Comparison of ENCODE assay signal across 19 cellular contexts in the genomic region with DNA sequence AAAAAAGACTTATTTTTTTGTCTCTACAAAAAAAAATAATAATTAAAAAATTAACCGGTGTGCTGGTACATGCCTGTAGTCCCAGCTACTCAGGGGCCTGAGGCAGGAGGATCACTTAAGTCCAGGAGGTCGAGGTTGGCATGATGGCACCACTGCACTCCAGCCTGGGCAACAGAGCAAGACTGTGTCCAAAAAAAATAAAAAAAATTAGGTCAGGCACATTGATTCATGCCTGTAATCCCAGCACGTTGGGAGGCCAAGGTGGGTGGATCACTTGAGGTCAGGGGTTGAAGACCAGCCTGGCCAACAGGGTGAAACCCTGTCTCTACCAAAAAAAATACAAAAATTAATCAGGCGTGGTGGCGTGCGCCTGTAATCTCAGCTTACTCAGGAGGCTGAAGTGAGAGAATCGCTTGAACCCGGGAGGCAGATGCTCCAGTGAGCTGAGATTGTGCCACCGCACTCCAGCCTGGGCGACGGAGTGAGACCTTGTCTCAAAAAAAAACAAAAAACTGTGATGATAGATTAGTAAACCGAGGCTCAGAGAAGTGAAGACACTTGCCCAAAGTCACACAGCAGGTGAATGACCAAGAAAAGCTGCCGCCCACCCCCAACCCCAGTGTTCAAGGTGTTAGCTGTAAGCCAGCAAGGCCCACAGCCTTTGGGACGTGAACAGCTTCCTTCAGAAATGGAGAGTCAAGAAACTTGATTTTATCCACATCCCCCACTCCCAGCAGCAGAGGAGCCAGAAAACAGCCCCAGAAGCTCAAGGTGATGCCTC. TPM values are rescaled to one million over a fixed set of nuclear protein-coding genes. Genes with fewer than 3 reads are reported as not detected.
DNase-seq lines count a peak whose midpoint lies in the region; ATAC-seq, FAIRE-seq and TF ChIP-seq lines count a peak whose summit lies in the region.
"Had no signal": no experiment of that assay in that cellular context is flagged by ENCODE, and none has a peak within 500 bp of the region (broad histone marks: within the 10 kb centered on the region; RNA-seq: fewer than 3 reads in every experiment).

No MANE protein-coding gene starts in this region.

- peak overlapping the region in 1 of 4 donors; percentile 27 for H3K4me3 Mint-ChIP-seq in IgD-negative memory B cell

- H3K9me3 Mint-ChIP-seq in IgD-negative memory B cell, result no peaks in the 10 kb centered on the region

- H3K4me1 ChIP-seq in A549 (peaks cover 5% of the 10 kb centered on the region; the same call in 1 of the 3 replicates), body of pancreas (peaks cover 12% of the 10 kb centered on the region), right lobe of liver (peaks cover 0 to 11% (median 0%) of the 10 kb centered on the region in 4 donors)

- H3K9me3 ChIP-seq in A549, result no peaks in the 10 kb centered on the region
- H3K9me3 ChIP-seq in body of pancreas, result no peaks in the 10 kb centered on the region
- H3K9me3 ChIP-seq in right lobe of liver, result no peaks in the 10 kb centered on the region

- TF ChIP-seq CTCF in A549 (IDR thresholded peaks at IDR 0.05) (no peak), body of pancreas (IDR thresholded peaks at IDR 0.05) (no peak), right lobe of liver (IDR thresholded peaks at IDR 0.05) (no peak)

- WGBS in A549 (ENCODE audit: missing lambda C conversion rate), result 87% methylated on average over 14 of the region's 14 CpGs
- whole genome bisulfite sequencing in body of pancreas, 2 donors, result 60 to 71% methylated on average over 14 of the region's 14 CpGs
- WGBS in right lobe of liver (ENCODE audit: insufficient coverage, low coverage, low lambda C conversion rate, missing lambda C conversion rate), result 61% methylated on average over 5 of the region's 14 CpGs

- no peaks in the 10 kb centered on the region for H3K27me3 Mint-ChIP-seq in IgD-negative memory B cell

- DNase-seq in A549 (ENCODE audit: low read depth in 1 of 2, low spot score in 1 of 2) (no peak), body of pancreas (no peak), right lobe of liver (peak in 1 of 3 donors; percentile 79), HK-2 (ENCODE audit: unreplicated experiment) (no peak), RPMI8226 (no peak)
- DNase-seq: C1 segment of cervical spinal cord, EL, HCEC 1CT, KBM-7, NCI-H1436 treated with DMSO at 0.1 percent for 48 hours, NCI-H2029 treated with DMSO at 0.1 percent for 48 hours, NCI-H446 treated with DMSO at 0.1 percent for 48 hours, PC-3 had no signal

- POLR2A ChIA-PET in A549 (lab: Yijun Ruan, JAX), result no interaction called here

- no peak overlapping the region for H3K27ac ChIP-seq in A549
- peak overlapping the region; percentile 50 to 78 (median 73) for H3K27ac ChIP-seq in body of pancreas
- H3K27ac ChIP-seq in right lobe of liver, result peak overlapping the region in 1 of 3 donors; percentile 29
- H3K27ac ChIP-seq: HL-60 had no signal

- no peak for TF ChIP-seq POLR2A in A549 (IDR thresholded peaks at IDR 0.05; ENCODE audit: low read length)
- TF ChIP-seq POLR2A in body of pancreas (IDR thresholded peaks at IDR 0.05), result no peak
- no peak for TF ChIP-seq POLR2A in right lobe of liver (IDR thresholded peaks at IDR 0.05)
- no peak for TF ChIP-seq POLR2A in GM18505 (IDR thresholded peaks at IDR 0.05; ENCODE audit: borderline replicate concordance, extremely low read depth, insufficient read depth, insufficient read length)

- FAIRE-seq in A549 (lab: Jason Lieb, UNC), result no peak

- intact Hi-C loops in body of pancreas (cut with DNase I) (no loop called here), right lobe of liver (cut with DNase I) (no loop called here)

- CTCF ChIA-PET in A549 (lab: Yijun Ruan, JAX), result interaction anchor here (1.2 kb wide), 1 partner anchor 18 kb away, joined by 4 read pairs; no protein-coding TSS in a partner anchor

- H3K4me2 ChIP-seq in A549, result no peak overlapping the region

- ATAC-seq in A549 (no peak), body of pancreas (peak; percentile 1), right lobe of liver (peak; percentile 67 to 90 (median 78)), GM18505 (IDR thresholded peaks at IDR 0.05; ENCODE audit: unreplicated experiment) (no peak), GM21367 (IDR thresholded peaks at IDR 0.05; ENCODE audit: unreplicated experiment) (no peak)
- ATAC-seq: PC-3 had no signal

- H3K36me3 ChIP-seq in body of pancreas (replicated peaks in 1 of 2; ENCODE audit: insufficient read depth in 1 of 2, low read depth in 2 of 2) (peaks cover 0 to 4% of the 10 kb centered on the region in 2 donors), right lobe of liver (peaks cover 0 to 4% (median 0%) of the 10 kb centered on the region in 4 donors)

- peaks cover 19 to 26% (median 20%) of the 10 kb centered on the region in 3 donors for H3K4me1 Mint-ChIP-seq in IgD-negative memory B cell

- H3K27ac Mint-ChIP-seq in IgD-negative memory B cell, result peak overlapping the region; percentile 16 to 83 (median 73)

- peaks cover 3% of the 10 kb centered on the region for H3K36me3 Mint-ChIP-seq in IgD-negative memory B cell

- H3K27me3 ChIP-seq in body of pancreas (no peaks in the 10 kb centered on the region), right lobe of liver (no peaks in the 10 kb centered on the region)

- TF ChIP-seq EP300 in A549 (IDR thresholded peaks at IDR 0.05), result no peak

- no peak overlapping the region for H3K4me3 ChIP-seq in A549
- no peak overlapping the region for H3K4me3 ChIP-seq in body of pancreas
- no peak overlapping the region for H3K4me3 ChIP-seq in right lobe of liver

- no peak for TF ChIP-seq RAD21 in A549 (conservative IDR thresholded peaks at IDR 0.05 in 1 of 2, IDR thresholded peaks at IDR 0.05 in 1 of 2)

TF ChIP-seq in A549, 52 proteins besides CTCF, POLR2A, EP300 and RAD21 (continues in another document):
- TF ChIP-seq PHF8 (IDR thresholded peaks at IDR 0.05; ENCODE audit: borderline replicate concordance, low read depth) (no peak), MYC (IDR thresholded peaks at IDR 0.05; ENCODE audit: borderline replicate concordance, low read length) (no peak), HEYL (CRISPR knock-in tag; IDR thresholded peaks at IDR 0.05) (no peak), KDM5A (IDR thresholded peaks at IDR 0.05) (no peak), NPAS2 (CRISPR knock-in tag; IDR thresholded peaks at IDR 0.05; ENCODE audit: borderline replicate concordance) (no peak), BHLHE40 (IDR thresholded peaks at IDR 0.05; ENCODE audit: low read depth, low read length) (no peak), MAX (IDR thresholded peaks at IDR 0.05) (no peak), ESRRA (IDR thresholded peaks at IDR 0.05; ENCODE audit: borderline replicate concordance, low read length) (no peak), KDM1A (IDR thresholded peaks at IDR 0.05; ENCODE audit: low read depth) (0 out of 2 replicates have a peak, but pooled peaks have one; percentile 24), JUNB (IDR thresholded peaks at IDR 0.05) (no peak)
- TF ChIP-seq, protein P1, sequence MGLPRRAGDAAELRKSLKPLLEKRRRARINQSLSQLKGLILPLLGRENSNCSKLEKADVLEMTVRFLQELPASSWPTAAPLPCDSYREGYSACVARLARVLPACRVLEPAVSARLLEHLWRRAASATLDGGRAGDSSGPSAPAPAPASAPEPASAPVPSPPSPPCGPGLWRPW (IDR thresholded peaks at IDR 0.05), result no peak

RNA-seq across cellular contexts. Expression of gene RNU6-9, which starts 9.4 kb away (rescaled TPM):
- polyA plus RNA-seq in A549 (2011; rRNA removed) (not detected in 2 replicates), A549 (2017; fragmentation: RNase III; extraction: RNeasy Plus Mini Kit Qiagen cat#74134 plus additional on column Dnase treatment) (not detected in 3 replicates), IgD-negative memory B cell (not detected)
- polyA plus RNA-seq in A549 (2012; cell fraction: cytosol; rRNA removed), result not detected in 2 replicates
- polyA plus RNA-seq in A549 (2012; cell fraction: nucleus; rRNA removed), result not detected in 2 replicates
- under 0.01 TPM in 1 of 2 replicates, not detected in the other for polyA minus RNA-seq in A549 (2011; rRNA and poly(A)+ RNA removed)
- total RNA-seq in body of pancreas (not detected), right lobe of liver (not detected)
- total RNA-seq: A673, PC-3, SK-MEL-5 had no signal

RNA-seq across cellular contexts. Expression of gene MED16, which starts 9.6 kb away (rescaled TPM):
- polyA plus RNA-seq in A549 (2011; rRNA removed) (8.0 TPM in 2 replicates), A549 (2017; fragmentation: RNase III; extraction: RNeasy Plus Mini Kit Qiagen cat#74134 plus additional on column Dnase treatment) (11.9 to 13.9 TPM (median 12.7 TPM) in 3 replicates), IgD-negative memory B cell (138 TPM)
- polyA plus RNA-seq in A549 (2012; cell fraction: cytosol; rRNA removed), result 17.6 and 22.7 TPM in 2 replicates
- 32.2 and 54.4 TPM in 2 replicates for polyA plus RNA-seq in A549 (2012; cell fraction: nucleus; rRNA removed)
- 8.8 and 17.6 TPM in 2 replicates for polyA minus RNA-seq in A549 (2011; rRNA and poly(A)+ RNA removed)
- total RNA-seq in body of pancreas (10 to 100 TPM; 35.0 to 49.8 TPM), right lobe of liver (10 to 100 TPM; 32.0 to 35.7 (median 33.3) TPM)

RNA-seq across cellular contexts. Expression of gene R3HDM4, which starts 10.4 kb away (rescaled TPM):
- 16.9 and 22.7 TPM in 2 replicates for polyA plus RNA-seq in A549 (2011; rRNA removed)
- polyA plus RNA-seq in A549 (2012; cell fraction: cytosol; rRNA removed), result 23.1 and 33.7 TPM in 2 replicates
- 51.5 and 54.5 TPM in 2 replicates for polyA plus RNA-seq in A549 (2012; cell fraction: nucleus; rRNA removed)
- 18.8 to 24.8 TPM (median 20.7 TPM) in 3 replicates for polyA plus RNA-seq in A549 (2017; fragmentation: RNase III; extraction: RNeasy Plus Mini Kit Qiagen cat#74134 plus additional on column Dnase treatment)
- polyA minus RNA-seq in A549 (2011; rRNA and poly(A)+ RNA removed), result 15.0 and 15.1 TPM in 2 replicates
- 322 TPM for polyA plus RNA-seq in IgD-negative memory B cell
- total RNA-seq in body of pancreas, result 10 to 100 TPM; 11.2 to 34.0 TPM
- total RNA-seq in right lobe of liver, result 10 to 100 TPM; 14.5 to 28.2 (median 20.5) TPM

RNA-seq across cellular contexts. Expression of gene KISS1R, which starts 14.5 kb away (rescaled TPM):
- polyA plus RNA-seq in A549 (2011; rRNA removed), result 0.05 and 0.14 TPM in 2 replicates
- polyA plus RNA-seq in A549 (2012; cell fraction: cytosol; rRNA removed), result 0.46 and 0.93 TPM in 2 replicates
- 1.2 and 2.9 TPM in 2 replicates for polyA plus RNA-seq in A549 (2012; cell fraction: nucleus; rRNA removed)
- polyA plus RNA-seq in A549 (2017; fragmentation: RNase III; extraction: RNeasy Plus Mini Kit Qiagen cat#74134 plus additional on column Dnase treatment), result 0.18 to 0.79 TPM (median 0.38 TPM) in 3 replicates
- not detected in 2 replicates for polyA minus RNA-seq in A549 (2011; rRNA and poly(A)+ RNA removed)
- 3.9 TPM for polyA plus RNA-seq in IgD-negative memory B cell
- 1 to 10 TPM in 1 of 2 donors, not detected in 1; 3.3 TPM for total RNA-seq in body of pancreas
- total RNA-seq in right lobe of liver, result under 1 TPM in 1 of 6 experiments, not detected in 5; 0.47 TPM
- total RNA-seq: A673, SK-MEL-5 had no signal

RNA-seq across cellular contexts. Expression of gene ARID3A, which starts 23.2 kb away (rescaled TPM):
- polyA plus RNA-seq in A549 (2011; rRNA removed) (3.3 and 3.4 TPM in 2 replicates), A549 (2017; fragmentation: RNase III; extraction: RNeasy Plus Mini Kit Qiagen cat#74134 plus additional on column Dnase treatment) (4.6 to 6.1 TPM (median 5.4 TPM) in 3 replicates), IgD-negative memory B cell (4.2 TPM)
- polyA plus RNA-seq in A549 (2012; cell fraction: cytosol; rRNA removed), result 9.0 and 11.2 TPM in 2 replicates
- polyA plus RNA-seq in A549 (2012; cell fraction: nucleus; rRNA removed), result 8.5 and 17.6 TPM in 2 replicates
- 11.5 and 12.7 TPM in 2 replicates for polyA minus RNA-seq in A549 (2011; rRNA and poly(A)+ RNA removed)
- total RNA-seq in body of pancreas (1 to 10 TPM; 3.1 to 5.9 TPM), right lobe of liver (1 to 10 TPM in 5 of 6 experiments, under 1 TPM in 1; 0.74 to 5.3 (median 1.9) TPM)

Comparison
In these comparisons a context has a peak if more than half of its experiments do, and no peak if none do; other contexts are left out.
1. ATAC-seq: peak in body of pancreas (single experiment) and right lobe of liver (4 of 4); none in A549 (0 of 2), GM18505 (single experiment) and GM21367 (single experiment).
2. H3K27ac ChIP-seq: peak in body of pancreas (4 of 4); none in A549 (0 of 2).